ENCODE assay signal across 10 cellular contexts in genomic region chr12:46659844-46660243, GRCh38.
DNase-seq lines count a peak whose midpoint lies in the region; TF ChIP-seq lines count a peak whose summit lies in the region.
"Had no signal": no experiment of that assay in that cellular context is flagged by ENCODE, and none has a peak within 500 bp of the region (broad histone marks: within the 10 kb centered on the region; RNA-seq: fewer than 3 reads in every experiment).

No MANE protein-coding gene starts in this region.

- H3K36me3 Mint-ChIP-seq in activated CD4-positive, alpha-beta memory T cell treated with anti-CD3 and anti-CD28 coated beads, Interleukin-2, amount 10 ng/mL, durations not matched to agents 7 days and 5 days (ENCODE audit: low read depth), result no peaks in the 10 kb centered on the region
- no peaks in the 10 kb centered on the region for H3K36me3 Mint-ChIP-seq in activated CD4-positive, alpha-beta memory T cell treated with anti-CD3 and anti-CD28 coated beads for 36 hours
- no peaks in the 10 kb centered on the region for H3K36me3 Mint-ChIP-seq in activated naive CD8-positive, alpha-beta T cell treated with anti-CD3 and anti-CD28 coated beads for 36 hours
- H3K36me3 Mint-ChIP-seq in mesothelial cell of epicardium, result no peaks in the 10 kb centered on the region

- H3K4me1 ChIP-seq in tibial nerve, result peaks cover 0 to 49% (median 15%) of the 10 kb centered on the region in 4 donors

- no peak for TF ChIP-seq EP300 in tibial nerve (IDR thresholded peaks at IDR 0.05)

- H3K27ac Mint-ChIP-seq in activated CD4-positive, alpha-beta memory T cell treated with anti-CD3 and anti-CD28 coated beads, Interleukin-2, amount 10 ng/mL, durations not matched to agents 7 days and 5 days, result peak overlapping the region; percentile 9
- no peak overlapping the region for H3K27ac Mint-ChIP-seq in activated CD4-positive, alpha-beta memory T cell treated with anti-CD3 and anti-CD28 coated beads for 36 hours
- peak overlapping the region; percentile 54 for H3K27ac Mint-ChIP-seq in activated naive CD8-positive, alpha-beta T cell treated with anti-CD3 and anti-CD28 coated beads for 36 hours
- H3K27ac Mint-ChIP-seq in mesothelial cell of epicardium, result peak overlapping the region; percentile 69

- TF ChIP-seq POLR2A in tibial nerve (IDR thresholded peaks at IDR 0.05), result no peak

- H3K4me1 Mint-ChIP-seq in activated CD4-positive, alpha-beta memory T cell treated with anti-CD3 and anti-CD28 coated beads, Interleukin-2, amount 10 ng/mL, durations not matched to agents 7 days and 5 days, result peaks cover 39% of the 10 kb centered on the region
- H3K4me1 Mint-ChIP-seq in activated CD4-positive, alpha-beta memory T cell treated with anti-CD3 and anti-CD28 coated beads for 36 hours (ENCODE audit: low read depth), result peaks cover 29% of the 10 kb centered on the region
- H3K4me1 Mint-ChIP-seq in activated naive CD8-positive, alpha-beta T cell treated with anti-CD3 and anti-CD28 coated beads for 36 hours, result peaks cover 29% of the 10 kb centered on the region
- peaks cover 45% of the 10 kb centered on the region for H3K4me1 Mint-ChIP-seq in mesothelial cell of epicardium

- POLR2A ChIA-PET in activated CD4-positive, alpha-beta memory T cell treated with anti-CD3 and anti-CD28 coated beads, Interleukin-2, amount 10 ng/mL, durations not matched to agents 7 days and 5 days (lab: Charles Lee), result no interaction called here
- POLR2A ChIA-PET in activated CD4-positive, alpha-beta memory T cell treated with anti-CD3 and anti-CD28 coated beads for 36 hours (lab: Charles Lee), result interaction anchor here (0.6 kb wide), 1 partner anchor 292 kb away, joined by 3 read pairs; no protein-coding TSS in a partner anchor

- no peaks in the 10 kb centered on the region for H3K27me3 ChIP-seq in tibial nerve

- intact Hi-C loops in activated CD4-positive, alpha-beta memory T cell treated with anti-CD3 and anti-CD28 coated beads for 36 hours (cut with micrococcal nuclease), result loop anchor here (2.0 to 10.0 kb wide), 6 partner anchors 113 to 665 kb away; partner anchors contain the start of gene SCAF11

- H3K4me3 Mint-ChIP-seq in activated CD4-positive, alpha-beta memory T cell treated with anti-CD3 and anti-CD28 coated beads, Interleukin-2, amount 10 ng/mL, durations not matched to agents 7 days and 5 days, result no peak overlapping the region
- no peak overlapping the region for H3K4me3 Mint-ChIP-seq in activated CD4-positive, alpha-beta memory T cell treated with anti-CD3 and anti-CD28 coated beads for 36 hours
- H3K4me3 Mint-ChIP-seq in activated naive CD8-positive, alpha-beta T cell treated with anti-CD3 and anti-CD28 coated beads for 36 hours, result no peak overlapping the region
- H3K4me3 Mint-ChIP-seq in mesothelial cell of epicardium, result no peak overlapping the region

- CTCF ChIA-PET in activated CD4-positive, alpha-beta memory T cell treated with anti-CD3 and anti-CD28 coated beads, Interleukin-2, amount 10 ng/mL, durations not matched to agents 7 days and 5 days (lab: Charles Lee), result interaction anchor here (0.6 kb wide), 1 partner anchor 535 kb away, joined by 3 read pairs; no protein-coding TSS in a partner anchor
- CTCF ChIA-PET in activated CD4-positive, alpha-beta memory T cell treated with anti-CD3 and anti-CD28 coated beads for 36 hours (lab: Charles Lee), result no interaction called here

- TF ChIP-seq CTCF in mesothelial cell of epicardium (IDR thresholded peaks at IDR 0.05; ENCODE audit: unreplicated experiment) (no peak), tibial nerve (IDR thresholded peaks at IDR 0.05) (no peak)

- peak overlapping the region in 3 of 4 donors; percentile 34 to 65 (median 61) for H3K27ac ChIP-seq in tibial nerve

- H3K9me3 Mint-ChIP-seq in activated CD4-positive, alpha-beta memory T cell treated with anti-CD3 and anti-CD28 coated beads, Interleukin-2, amount 10 ng/mL, durations not matched to agents 7 days and 5 days, result no peaks in the 10 kb centered on the region
- no peaks in the 10 kb centered on the region for H3K9me3 Mint-ChIP-seq in activated CD4-positive, alpha-beta memory T cell treated with anti-CD3 and anti-CD28 coated beads for 36 hours
- no peaks in the 10 kb centered on the region for H3K9me3 Mint-ChIP-seq in activated naive CD8-positive, alpha-beta T cell treated with anti-CD3 and anti-CD28 coated beads for 36 hours
- H3K9me3 Mint-ChIP-seq in mesothelial cell of epicardium, result no peaks in the 10 kb centered on the region

- no peaks in the 10 kb centered on the region for H3K27me3 Mint-ChIP-seq in activated CD4-positive, alpha-beta memory T cell treated with anti-CD3 and anti-CD28 coated beads, Interleukin-2, amount 10 ng/mL, durations not matched to agents 7 days and 5 days
- H3K27me3 Mint-ChIP-seq in activated CD4-positive, alpha-beta memory T cell treated with anti-CD3 and anti-CD28 coated beads for 36 hours, result no peaks in the 10 kb centered on the region
- H3K27me3 Mint-ChIP-seq in activated naive CD8-positive, alpha-beta T cell treated with anti-CD3 and anti-CD28 coated beads for 36 hours, result no peaks in the 10 kb centered on the region
- no peaks in the 10 kb centered on the region for H3K27me3 Mint-ChIP-seq in mesothelial cell of epicardium (ENCODE audit: low read depth)

- H3K4me3 ChIP-seq in tibial nerve, result no peak overlapping the region

- WGBS in tibial nerve, 2 donors, result 35 to 39% methylated on average over 4 of the region's 4 CpGs

- no peaks in the 10 kb centered on the region for H3K9me3 ChIP-seq in tibial nerve

- no peak for DNase-seq in activated CD4-positive, alpha-beta memory T cell treated with anti-CD3 and anti-CD28 coated beads, Interleukin-2, amount 10 ng/mL, durations not matched to agents 7 days and 5 days
- DNase-seq in activated CD4-positive, alpha-beta memory T cell treated with anti-CD3 and anti-CD28 coated beads for 36 hours, result no peak
- no peak for DNase-seq in activated naive CD8-positive, alpha-beta T cell treated with anti-CD3 and anti-CD28 coated beads for 36 hours
- DNase-seq in mesothelial cell of epicardium (ENCODE audit: low spot score in 2 of 2, unreplicated experiment in 2 of 2) (no peak), tibial nerve (ENCODE audit: low spot score in 2 of 2) (no peak), NCI-H187 (lab: John Stamatoyannopoulos, UW) (no peak), DMS79 (lab: John Stamatoyannopoulos, UW) (no peak)
- DNase-seq in activated effector memory CD4-positive, alpha-beta T cell treated with anti-CD3 and anti-CD28 coated beads, Interleukin-2, amount 50 U/mL, for 16 hours, result no peak
- DNase-seq: cortex of kidney, kidney had no signal

- H3K36me3 ChIP-seq in tibial nerve, result no peaks in the 10 kb centered on the region
